In genomic region chr19:860481-861098, GRCh38 we compare ENCODE assay signal across 8 cellular contexts. TPM values are rescaled to one million over a fixed set of nuclear protein-coding genes. Genes with fewer than 3 reads are reported as not detected.
A peak's percentile ranks its signal among the peaks of the same experiment; 100 is the strongest.
DNase-seq lines count a peak whose midpoint lies in the region; ATAC-seq, FAIRE-seq and TF ChIP-seq lines count a peak whose summit lies in the region.

No MANE protein-coding gene starts in this region.

- FAIRE-seq in GM18507 (lab: Jason Lieb, UNC): no peak

- H3K4me3 ChIP-seq in retinal pigment epithelial cell (ENCODE audit: low read length): peak overlapping the region; percentile 15

- DNase-seq in AG08395 (ENCODE audit: low spot score) (peak; percentile 91), GM18507 (ENCODE audit: extremely low spot score, insufficient read length, low read depth) (peak; percentile 43), OCI-M1 (lab: John Stamatoyannopoulos, UW) (peak; percentile 54), Right ventricle myocardium superior (peak; percentile 84), retinal pigment epithelial cell (ENCODE audit: low read depth) (no peak), occipital lobe (lab: John Stamatoyannopoulos, UW) (no peak)
- DNase-seq in activated effector memory CD4-positive, alpha-beta T cell treated with Interleukin-2 at 50 U/mL for 16 hours: peak; percentile 44

- ATAC-seq in Right ventricle myocardium superior (ENCODE audit: poor library complexity): peak; percentile 51
- no peak for ATAC-seq in HG02571 (IDR thresholded peaks at IDR 0.05; ENCODE audit: unreplicated experiment)

- no peak for TF ChIP-seq CTCF in retinal pigment epithelial cell (conservative IDR thresholded peaks at IDR 0.05; ENCODE audit: low read depth, low read length)

- intact Hi-C loops in Right ventricle myocardium superior (cut with DNase I): loop anchor here (10.0 kb wide), 1 partner anchor 86 kb away; no protein-coding TSS in a partner anchor

RNA-seq across cellular contexts. Expression of gene CFD, which starts 1.1 kb away (rescaled TPM):
- total RNA-seq in Right ventricle myocardium superior: 477 TPM
- 2.8 TPM for total RNA-seq in occipital lobe

RNA-seq across cellular contexts. Expression of gene ELANE, which starts 8.5 kb away (rescaled TPM):
- 1.3 TPM for total RNA-seq in Right ventricle myocardium superior
- total RNA-seq in occipital lobe: not detected

RNA-seq across cellular contexts. Expression of gene PRTN3, which starts 19.8 kb away (rescaled TPM):
- not detected for total RNA-seq in Right ventricle myocardium superior
- not detected for total RNA-seq in occipital lobe

RNA-seq across cellular contexts. Expression of gene MED16, which starts 32.4 kb away (rescaled TPM):
- 19.1 TPM for total RNA-seq in Right ventricle myocardium superior
- 17.9 TPM for total RNA-seq in occipital lobe

RNA-seq across cellular contexts. Expression of gene RNU6-9, which starts 32.7 kb away (rescaled TPM):
- total RNA-seq in Right ventricle myocardium superior: not detected
- not detected for total RNA-seq in occipital lobe

Comparison
In these comparisons a context has a peak if more than half of its experiments do, and no peak if none do; other contexts are left out.
1. DNase-seq: peak in AG08395 (single experiment), GM18507 (single experiment), OCI-M1 (single experiment), activated effector memory CD4-positive, alpha-beta T cell treated with Interleukin-2 at 50 U/mL for 16 hours (single experiment) and Right ventricle myocardium superior (single experiment); none in retinal pigment epithelial cell (single experiment) and occipital lobe (single experiment).
2. RNA of gene CFD, which starts 1.1 kb away (total RNA-seq): 477 TPM in Right ventricle myocardium superior (single experiment); 2.8 TPM in occipital lobe (single experiment); every median in the first group is over 100 times any median in the second.